16 cellular contexts compared by ENCODE assay signal in genomic region chr12:50234347-50234746, GRCh38. TPM values are rescaled to one million over a fixed set of nuclear protein-coding genes. Genes with fewer than 3 reads are reported as not detected.
DNase-seq lines count a peak whose midpoint lies in the region; ATAC-seq, FAIRE-seq and TF ChIP-seq lines count a peak whose summit lies in the region.
"Had no signal": no experiment of that assay in that cellular context is flagged by ENCODE, and none has a peak within 500 bp of the region (broad histone marks: within the 10 kb centered on the region; RNA-seq: fewer than 3 reads in every experiment).

No MANE protein-coding gene starts in this region.

- no peaks in the 10 kb centered on the region for H3K36me3 Mint-ChIP-seq in activated CD8-positive, alpha-beta T cell treated with anti-CD3 and anti-CD28 coated beads for 36 hours (ENCODE audit: low read depth)

- H3K9me3 Mint-ChIP-seq in activated CD8-positive, alpha-beta T cell treated with anti-CD3 and anti-CD28 coated beads for 36 hours: no peaks in the 10 kb centered on the region
- H3K9me3 Mint-ChIP-seq: effector memory CD8-positive, alpha-beta T cell had no signal

- no peaks in the 10 kb centered on the region for H3K4me1 Mint-ChIP-seq in activated CD8-positive, alpha-beta T cell treated with anti-CD3 and anti-CD28 coated beads for 36 hours (ENCODE audit: low read depth)

- peak; percentile 97 for ATAC-seq in activated CD8-positive, alpha-beta T cell treated with anti-CD3 and anti-CD28 coated beads for 36 hours
- ATAC-seq: effector memory CD8-positive, alpha-beta T cell had no signal

- no peaks in the 10 kb centered on the region for H3K27me3 Mint-ChIP-seq in activated CD8-positive, alpha-beta T cell treated with anti-CD3 and anti-CD28 coated beads for 36 hours
- H3K27me3 Mint-ChIP-seq: effector memory CD8-positive, alpha-beta T cell had no signal

- H3K27ac Mint-ChIP-seq in activated CD8-positive, alpha-beta T cell treated with anti-CD3 and anti-CD28 coated beads for 36 hours: no peak overlapping the region
- H3K27ac Mint-ChIP-seq: effector memory CD8-positive, alpha-beta T cell had no signal

- intact Hi-C loops in activated CD8-positive, alpha-beta T cell treated with anti-CD3 and anti-CD28 coated beads for 36 hours (cut with micrococcal nuclease): no loop called here

- DNase-seq in DMS53 (lab: John Stamatoyannopoulos, UW) (peak; percentile 19), DMS53 treated with DMSO at 0.1 percent for 48 hours (lab: John Stamatoyannopoulos, UW; ENCODE audit: unreplicated experiment) (no peak), HT-29 (ENCODE audit: low spot score) (peak; percentile 57), islet precursor cell (peak; percentile 93), hypothalamus (lab: John Stamatoyannopoulos, UW) (no peak), GM19239 (ENCODE audit: insufficient read length, low spot score) (no peak), HK-2 (ENCODE audit: unreplicated experiment) (no peak)
- DNase-seq in activated CD8-positive, alpha-beta T cell treated with anti-CD3 and anti-CD28 coated beads for 36 hours: peak; percentile 41
- DNase-seq: amygdala; Caco-2; effector memory CD8-positive, alpha-beta T cell; hippocampal formation; NCI-H1105; NCI-H526; posterior cingulate gyrus had no signal

- no peak for TF ChIP-seq CTCF in activated CD8-positive, alpha-beta T cell treated with anti-CD3 and anti-CD28 coated beads for 36 hours (IDR thresholded peaks at IDR 0.05)

- FAIRE-seq in GM19239 (lab: Jason Lieb, UNC): no peak
- FAIRE-seq: A204.1 had no signal

- CTCF ChIA-PET in activated CD8-positive, alpha-beta T cell treated with anti-CD3 and anti-CD28 coated beads for 36 hours (lab: Charles Lee): no interaction called here

- POLR2A ChIA-PET in activated CD8-positive, alpha-beta T cell treated with anti-CD3 and anti-CD28 coated beads for 36 hours (lab: Charles Lee): no interaction called here

- no peak overlapping the region for H3K4me3 Mint-ChIP-seq in activated CD8-positive, alpha-beta T cell treated with anti-CD3 and anti-CD28 coated beads for 36 hours
- H3K4me3 Mint-ChIP-seq: effector memory CD8-positive, alpha-beta T cell had no signal

RNA-seq across cellular contexts. Expression of gene LIMA1, which starts 49.0 kb away (rescaled TPM):
- total RNA-seq in HT-29 (2014; rRNA removed; shearing (Covaris generic)): 81.4 and 91.1 TPM in 2 replicates
- total RNA-seq in activated CD8-positive, alpha-beta T cell treated with anti-CD3 and anti-CD28 coated beads for 36 hours: 10 to 100 TPM; 44.2 to 45.5 TPM

Comparison
In these comparisons a context has a peak if more than half of its experiments do, and no peak if none do; other contexts are left out.
1. DNase-seq: peak in DMS53 (single experiment), HT-29 (single experiment), activated CD8-positive, alpha-beta T cell treated with anti-CD3 and anti-CD28 coated beads for 36 hours (single experiment) and islet precursor cell (single experiment); none in DMS53 treated with DMSO at 0.1 percent for 48 hours (single experiment), hypothalamus (0 of 51), GM19239 (single experiment) and HK-2 (single experiment).